ENCODE assay signal across 8 cellular contexts in the genomic region with DNA sequence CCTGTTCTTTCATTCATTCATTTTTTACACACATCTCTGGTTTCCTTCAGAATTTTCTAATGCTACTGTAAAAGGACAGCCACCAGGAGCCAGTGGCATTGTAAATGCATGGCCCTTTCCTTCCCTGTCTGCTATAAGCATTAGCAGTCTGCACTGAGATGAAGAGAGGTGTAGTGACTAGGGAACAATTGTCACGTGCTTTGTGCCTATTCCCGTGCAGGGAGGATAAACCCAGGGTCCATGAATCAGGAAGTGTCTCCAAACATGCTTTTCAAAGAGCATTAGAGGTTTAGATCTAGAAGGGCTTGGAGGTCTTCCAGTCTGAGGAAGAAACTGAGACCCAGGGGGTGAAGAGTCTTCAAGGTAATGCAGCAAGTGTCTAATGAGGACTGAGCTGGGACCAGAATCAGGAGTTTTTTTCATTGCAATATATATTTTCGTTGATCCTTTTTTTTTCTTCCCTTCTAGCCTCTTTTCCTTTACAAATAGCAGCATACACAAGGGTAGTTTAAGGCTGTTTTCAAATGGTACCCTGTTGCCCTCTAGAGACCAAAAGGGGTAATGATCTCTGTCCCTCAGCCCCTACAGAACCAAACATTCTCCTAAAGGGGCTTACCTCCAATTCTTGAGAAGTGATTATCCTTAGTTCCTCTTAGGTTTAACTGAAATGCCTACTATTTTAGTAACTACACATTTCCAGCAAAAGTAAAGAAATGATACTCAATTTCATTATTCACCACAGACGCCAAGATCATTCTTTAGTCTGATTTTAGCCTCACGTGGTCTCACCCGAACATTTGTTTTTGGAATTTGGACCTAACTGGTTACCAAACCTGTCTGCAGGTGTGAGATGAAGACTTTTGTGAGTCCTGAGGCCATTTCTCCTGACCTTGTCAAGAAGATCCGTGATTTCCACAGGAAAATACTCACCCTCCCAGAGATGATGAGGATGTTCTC. TPM values are rescaled to one million over a fixed set of nuclear protein-coding genes. Genes with fewer than 3 reads are reported as not detected.
A peak's percentile ranks its signal among the peaks of the same experiment; 100 is the strongest.
DNase-seq lines count a peak whose midpoint lies in the region; ATAC-seq and TF ChIP-seq lines count a peak whose summit lies in the region.

No MANE protein-coding gene starts in this region.

- no peaks in the 10 kb centered on the region for H3K4me1 ChIP-seq in iPS DF 6.9 (ENCODE audit: control insufficient read depth, insufficient read depth, low read length)

- peak; percentile 69 for TF ChIP-seq CTCF in GM12875 (IDR thresholded peaks at IDR 0.05; ENCODE audit: borderline replicate concordance, insufficient read depth, low read depth, low read length)
- TF ChIP-seq CTCF in astrocyte of the spinal cord (IDR thresholded peaks at IDR 0.05; ENCODE audit: low read depth, low read length) = peak; percentile 81

- H3K27ac ChIP-seq in iPS DF 6.9 (ENCODE audit: low read length) = no peak overlapping the region

- no CpG with 5 or more reads among the region's 7 CpGs for WGBS in iPS DF 6.9 (ENCODE audit: insufficient coverage, insufficient read length)

- ATAC-seq in GM19463 (IDR thresholded peaks at IDR 0.05; ENCODE audit: unreplicated experiment) = no peak

- H3K27me3 ChIP-seq in iPS DF 6.9 (ENCODE audit: control insufficient read depth, insufficient read depth, low read length) = peaks cover 11% of the 10 kb centered on the region; the same call in 1 of the 2 replicates

- H3K9me3 ChIP-seq in iPS DF 6.9 (ENCODE audit: control insufficient read depth, insufficient read depth, low read length) = no peaks in the 10 kb centered on the region

- DNase-seq in Ammon's horn (ENCODE audit: low spot score) (peak; percentile 51), NCI-H446 (lab: John Stamatoyannopoulos, UW) (peak; percentile 25 to 44), astrocyte of the spinal cord (ENCODE audit: low read depth, low spot score) (peak; percentile 53), iPS DF 6.9 (ENCODE audit: low read depth, low spot score) (peak; percentile 50), stromal cell of bone marrow (ENCODE audit: low read depth) (peak; percentile 44), ureter (ENCODE audit: low spot score) (no peak)

- in situ Hi-C loops in astrocyte of the spinal cord (cut with HindIII; ENCODE audit: low sequenced_read_pairs) = no loop called here

- H3K36me3 ChIP-seq in iPS DF 6.9 (ENCODE audit: control insufficient read depth, insufficient read depth, low read length) = no peaks in the 10 kb centered on the region

- H3K4me3 ChIP-seq in GM12875 (ENCODE audit: low read depth, low read length) = no peak overlapping the region
- no peak overlapping the region for H3K4me3 ChIP-seq in astrocyte of the spinal cord (ENCODE audit: low read depth, low read length)
- H3K4me3 ChIP-seq in iPS DF 6.9 (ENCODE audit: low read length) = no peak overlapping the region

RNA-seq across cellular contexts. Expression of a gene that starts 6.6 kb away (rescaled TPM):
- total RNA-seq in ureter = not detected

RNA-seq across cellular contexts. Expression of a gene that starts 8.9 kb away (rescaled TPM):
- not detected for total RNA-seq in ureter

RNA-seq across cellular contexts. Expression of a gene that starts 34.0 kb away (rescaled TPM):
- total RNA-seq in ureter = not detected

RNA-seq across cellular contexts. Expression of a gene that starts 43.3 kb away (rescaled TPM):
- 61.4 TPM for total RNA-seq in ureter

RNA-seq across cellular contexts. Expression of a gene that starts 57.0 kb away (rescaled TPM):
- 0.78 TPM for total RNA-seq in ureter
